Comparison of ENCODE assay signal across 25 cellular contexts in the genomic region with DNA sequence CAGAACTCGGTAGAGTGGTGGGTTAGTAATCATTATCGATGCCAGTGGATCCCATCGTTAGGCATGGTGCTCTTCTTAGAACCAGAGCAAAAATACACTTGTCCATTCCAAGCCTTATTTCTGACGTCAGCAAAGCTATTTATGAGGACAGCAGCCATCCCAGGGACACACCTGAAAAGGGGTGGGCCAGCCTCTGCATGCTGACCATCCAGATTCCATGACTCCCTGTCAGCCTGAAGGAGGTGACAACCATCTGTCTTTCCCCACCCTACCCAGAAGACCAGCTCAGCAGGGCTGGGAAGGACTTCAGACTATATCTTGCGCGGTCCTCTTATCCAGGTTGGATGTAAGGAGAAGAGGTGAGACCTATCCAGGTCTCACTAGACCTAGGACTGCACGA.
"Had no signal": no experiment of that assay in that cellular context is flagged by ENCODE, and none has a peak within 500 bp of the region (broad histone marks: within the 10 kb centered on the region; RNA-seq: fewer than 3 reads in every experiment).

No MANE protein-coding gene starts in this region.

- FAIRE-seq: RCC 7860 had no signal

- H3K4me3 ChIP-seq: cardiac muscle cell, SJSA1 had no signal

- H3K9ac ChIP-seq: KMS-11 had no signal

- H3K9me3 ChIP-seq: SJSA1 had no signal

- H3K36me3 Mint-ChIP-seq: activated naive CD8-positive, alpha-beta T cell had no signal

- H3K4me2 ChIP-seq: KMS-11 had no signal

- H3K4me3 Mint-ChIP-seq: activated naive CD4-positive, alpha-beta T cell treated with anti-CD3 and anti-CD28 coated beads for 36 hours; activated naive CD8-positive, alpha-beta T cell; activated T-helper 17 cell treated with anti-CD3 and anti-CD28 coated beads, Interleukin-2, amount 50 U/mL, for 72 hours; IgD-negative memory B cell; T-helper 1 cell treated with Interleukin-12 subunit alpha and Interleukin-12 subunit beta and Interleukin-4 antibody, amounts not matched to agents 30 μg/mL and 1 μg/mL, for 36 hours had no signal

- H3K27ac ChIP-seq: brain microvascular endothelial cell, cardiac muscle cell, KMS-11, SJSA1 had no signal

- H3K27me3 ChIP-seq: brain microvascular endothelial cell, SJSA1 had no signal

- H3K27me3 Mint-ChIP-seq: activated T-helper 17 cell treated with anti-CD3 and anti-CD28 coated beads, Interleukin-2, amount 50 U/mL, for 72 hours; IgD-negative memory B cell had no signal

- H3K9me3 Mint-ChIP-seq: activated naive CD4-positive, alpha-beta T cell treated with anti-CD3 and anti-CD28 coated beads for 36 hours; activated T-helper 17 cell treated with anti-CD3 and anti-CD28 coated beads, Interleukin-2, amount 50 U/mL, for 72 hours; IgD-negative memory B cell; T-helper 1 cell treated with Interleukin-12 subunit alpha and Interleukin-12 subunit beta and Interleukin-4 antibody, amounts not matched to agents 30 μg/mL and 1 μg/mL, for 36 hours had no signal

- ATAC-seq: activated CD4-positive, CD25-positive, alpha-beta regulatory T cell treated with anti-CD3 and anti-CD28 coated beads, Interleukin-2, amount 50 U/mL, for 24 hours; activated T-helper 17 cell treated with anti-CD3 and anti-CD28 coated beads, Interleukin-2, amount 50 U/mL, for 72 hours; PC-3; SK-N-SH treated with all-trans-retinoic acid at 6 μM for 48 hours had no signal

- H3K27ac Mint-ChIP-seq: activated naive CD4-positive, alpha-beta T cell treated with anti-CD3 and anti-CD28 coated beads for 36 hours; activated naive CD8-positive, alpha-beta T cell; activated T-helper 17 cell treated with anti-CD3 and anti-CD28 coated beads, Interleukin-2, amount 50 U/mL, for 72 hours; IgD-negative memory B cell; T-helper 1 cell treated with Interleukin-12 subunit alpha and Interleukin-12 subunit beta and Interleukin-4 antibody, amounts not matched to agents 30 μg/mL and 1 μg/mL, for 36 hours had no signal

- H3K36me3 ChIP-seq: brain microvascular endothelial cell, cardiac muscle cell, SJSA1 had no signal

- H3K4me1 Mint-ChIP-seq: activated T-helper 17 cell treated with anti-CD3 and anti-CD28 coated beads, Interleukin-2, amount 50 U/mL, for 72 hours had no signal

- DNase-seq: activated CD4-positive, alpha-beta T cell treated with anti-CD3 and anti-CD28 coated beads for 4 hours; activated CD4-positive, alpha-beta T cell treated with anti-CD3 and anti-CD28 coated beads, Interleukin-2, amount 50 U/mL, for 4 hours; activated gamma-delta T cell; activated naive CD4-positive, alpha-beta T cell treated with anti-CD3 and anti-CD28 coated beads for 36 hours; activated T-cell treated with anti-CD3 and anti-CD28 coated beads for 4 hours; amygdala; brain microvascular endothelial cell; NCI-H1105; NCI-H1436; NCI-H1694 treated with DMSO at 0.1 percent for 48 hours; NCI-H2029 treated with DMSO at 0.1 percent for 48 hours; NCI-H446; NCI-H524; PC-3; SHP77 had no signal

- H3K4me1 ChIP-seq: SJSA1 had no signal
